Comparison of ENCODE assay signal across 27 cellular contexts in genomic region chr16:7085776-7086175, GRCh38.
"Had no signal": no experiment of that assay in that cellular context is flagged by ENCODE, and none has a peak within 500 bp of the region (broad histone marks: within the 10 kb centered on the region; RNA-seq: fewer than 3 reads in every experiment).

No MANE protein-coding gene starts in this region.

- H3K4me3 ChIP-seq: stomach, suprapubic skin, testis, thoracic aorta, thyroid gland, tibial artery, tibial nerve, transverse colon, upper lobe of left lung, upper lobe of right lung, uterus, vagina had no signal

- H3K36me3 ChIP-seq: stomach, suprapubic skin, thoracic aorta, thyroid gland, tibial artery, tibial nerve, transverse colon, upper lobe of left lung, upper lobe of right lung, uterus, vagina had no signal

- DNase-seq: stimulated activated CD4-positive, alpha-beta T cell treated with anti-CD3 and anti-CD28 coated beads, Interleukin-2, amount 100 ng/mL, for 48 hours; stimulated activated CD4-positive, alpha-beta T cell treated with anti-CD3 and anti-CD28 coated beads, Interleukin-4, amount 100 ng/mL, for 1 hour; stimulated activated CD4-positive, alpha-beta T cell treated with anti-CD3 and anti-CD28 coated beads, Interleukin-4, amount 100 ng/mL, for 24 hours; stimulated activated CD4-positive, alpha-beta T cell treated with anti-CD3 and anti-CD28 coated beads, Interleukin-4, amount 100 ng/mL, for 4 hours; stimulated activated CD8-positive, alpha-beta memory T cell treated with anti-CD3 and anti-CD28 coated beads, Interleukin-4, amount 100 ng/mL, for 48 hours; stimulated activated naive B cell treated with anti-CD40 and anti-IgM and Interleukin-4, amounts not matched to agents 10 μg/mL and 1 μg/mL and 100 μg/mL, for 72 hours; stimulated activated naive CD4-positive, alpha-beta T cell; stimulated activated naive CD4-positive, alpha-beta T cell treated with Interleukin-2 at 50 U/mL for 16 hours; stimulated activated naive CD8-positive, alpha-beta T cell treated with anti-CD3 and anti-CD28 coated beads, Interleukin-15, amount 100 ng/mL, for 72 hours; stimulated activated naive CD8-positive, alpha-beta T cell treated with anti-CD3 and anti-CD28 coated beads, Interleukin-15, Interleukin-2, amounts not matched to agents 100 U/mL and 50 U/mL, for 24 hours; stomach; substantia nigra; testis; thyroid gland; tibial artery; transverse colon; trophoblast cell; upper lobe of left lung; upper lobe of right lung; uterus had no signal

- ATAC-seq: stimulated activated effector memory CD8-positive, alpha-beta T cell treated with anti-CD3 and anti-CD28 coated beads, Interleukin-12 subunit alpha, Interleukin-12 subunit beta, amount 100 ng/mL, for 72 hours; stimulated activated memory B cell treated with anti-CD40 and anti-IgM and Interleukin-4, amounts not matched to agents 10 μg/mL and 1 μg/mL and 100 μg/mL, for 72 hours; stimulated activated naive B cell treated with anti-CD40 and anti-IgM and Interleukin-4, amounts not matched to agents 10 μg/mL and 1 μg/mL and 100 μg/mL, for 72 hours; stimulated activated naive CD8-positive, alpha-beta T cell treated with anti-CD3 and anti-CD28 coated beads, Interleukin-15, amount 100 ng/mL, for 72 hours; stimulated activated naive CD8-positive, alpha-beta T cell treated with anti-CD3 and anti-CD28 coated beads, Interleukin-15, Interleukin-2, amounts not matched to agents 100 U/mL and 50 U/mL, for 24 hours; upper lobe of right lung had no signal

- FAIRE-seq: urothelium cell line had no signal

- H3K27me3 ChIP-seq: testis, thyroid gland, tibial artery, tibial nerve, upper lobe of left lung, upper lobe of right lung, uterus, vagina had no signal
